In genomic region chr11:103537904-103538502, GRCh38 we compare ENCODE assay signal across 9 cellular contexts.
DNase-seq lines count a peak whose midpoint lies in the region; ATAC-seq, FAIRE-seq and TF ChIP-seq lines count a peak whose summit lies in the region.
"Had no signal": no experiment of that assay in that cellular context is flagged by ENCODE, and none has a peak within 500 bp of the region (broad histone marks: within the 10 kb centered on the region; RNA-seq: fewer than 3 reads in every experiment).

No MANE protein-coding gene starts in this region.

- TF ChIP-seq POLR2A in adrenal gland (IDR thresholded peaks at IDR 0.05): no peak

- no peaks in the 10 kb centered on the region for H3K36me3 ChIP-seq in Karpas-422 (ENCODE audit: insufficient read depth, low read length)
- H3K36me3 ChIP-seq in adrenal gland (replicated peaks in 1 of 2): no peaks in the 10 kb centered on the region
- no peaks in the 10 kb centered on the region for H3K36me3 ChIP-seq in pancreas

- H3K9ac ChIP-seq in Karpas-422 (ENCODE audit: low read length): no peak overlapping the region

- ATAC-seq in HG03196 (IDR thresholded peaks at IDR 0.05; ENCODE audit: unreplicated experiment) (no peak), GM18861 (IDR thresholded peaks at IDR 0.05; ENCODE audit: unreplicated experiment) (no peak), pancreas (no peak)

- TF ChIP-seq CTCF in adrenal gland (IDR thresholded peaks at IDR 0.05) (peak; percentile 6 to 49 (median 35)), pancreas (IDR thresholded peaks at IDR 0.05) (peak in 1 of 4 donors; percentile 2)

- no peak overlapping the region for H3K4me2 ChIP-seq in Karpas-422 (ENCODE audit: low read depth, low read length, poor library complexity, severe bottlenecking)

- H2AFZ ChIP-seq in Karpas-422 (ENCODE audit: low read length): no peak overlapping the region

- H3K79me2 ChIP-seq in Karpas-422 (ENCODE audit: low read length): no peaks in the 10 kb centered on the region

- intact Hi-C loops in adrenal gland (cut with DNase I) (no loop called here), pancreas (cut with DNase I) (no loop called here)

- H3K4me1 ChIP-seq in Karpas-422 (ENCODE audit: low read length) (no peaks in the 10 kb centered on the region), adrenal gland (replicated peaks in 1 of 2) (peaks cover 0 to 3% of the 10 kb centered on the region in 2 donors), pancreas (no peaks in the 10 kb centered on the region)

- H3K27ac ChIP-seq in Karpas-422 (ENCODE audit: low read length): no peak overlapping the region
- H3K27ac ChIP-seq in adrenal gland: no peak overlapping the region
- H3K27ac ChIP-seq in pancreas: no peak overlapping the region

- H3K4me3 ChIP-seq in Karpas-422 (ENCODE audit: low read length): no peak overlapping the region
- H3K4me3 ChIP-seq in adrenal gland: no peak overlapping the region
- H3K4me3 ChIP-seq in pancreas: no peak overlapping the region

- 0 out of 2 replicates have a peak, but pooled peaks cover 2% of the 10 kb centered on the region for H3K27me3 ChIP-seq in Karpas-422 (ENCODE audit: low read length)
- no peaks in the 10 kb centered on the region for H3K27me3 ChIP-seq in adrenal gland
- H3K27me3 ChIP-seq in pancreas: no peaks in the 10 kb centered on the region

- no peaks in the 10 kb centered on the region for H3K9me3 ChIP-seq in Karpas-422 (ENCODE audit: low read length)
- H3K9me3 ChIP-seq in adrenal gland (replicated peaks in 1 of 3): no peaks in the 10 kb centered on the region
- no peaks in the 10 kb centered on the region for H3K9me3 ChIP-seq in pancreas

- no peaks in the 10 kb centered on the region for H3K9me2 ChIP-seq in Karpas-422 (replicated peaks; ENCODE audit: insufficient read depth, low read length)

- DNase-seq in EL (peak; percentile 59), Karpas-422 (peak; percentile 80), adrenal gland (peak in 1 of 7 donors; percentile 27), medulla oblongata (ENCODE audit: extremely low spot score) (peak; percentile 22), pancreas (no peak)
- DNase-seq in activated effector memory CD4-positive, alpha-beta T cell treated with Interleukin-2 at 50 U/mL for 16 hours: no peak
- DNase-seq: T-helper 1 cell had no signal

- H4K20me1 ChIP-seq in Karpas-422 (ENCODE audit: insufficient read depth, low read depth, low read length): no peaks in the 10 kb centered on the region

- FAIRE-seq in pancreas (lab: Jason Lieb, UNC): no peak

Comparison
In these comparisons a context has a peak if more than half of its experiments do, and no peak if none do; other contexts are left out.
1. DNase-seq: peak in EL (single experiment), Karpas-422 (single experiment) and medulla oblongata (single experiment); none in activated effector memory CD4-positive, alpha-beta T cell treated with Interleukin-2 at 50 U/mL for 16 hours (single experiment) and pancreas (0 of 6).